ENCODE assay signal across 16 cellular contexts in genomic region chr17:45907720-45908395, GRCh38. TPM values are rescaled to one million over a fixed set of nuclear protein-coding genes. Genes with fewer than 3 reads are reported as not detected.
A peak's percentile ranks its signal among the peaks of the same experiment; 100 is the strongest.
DNase-seq lines count a peak whose midpoint lies in the region; ATAC-seq and TF ChIP-seq lines count a peak whose summit lies in the region.
"Had no signal": no experiment of that assay in that cellular context is flagged by ENCODE, and none has a peak within 500 bp of the region (broad histone marks: within the 10 kb centered on the region; RNA-seq: fewer than 3 reads in every experiment).

No MANE protein-coding gene starts in this region.

- peaks cover 8% of the 10 kb centered on the region for H3K4me1 Mint-ChIP-seq in activated naive CD8-positive, alpha-beta T cell treated with anti-CD3 and anti-CD28 coated beads, Interleukin-2, amount 10 ng/mL, durations not matched to agents 7 days and 5 days
- peaks cover 23% of the 10 kb centered on the region for H3K4me1 Mint-ChIP-seq in activated naive CD8-positive, alpha-beta T cell treated with anti-CD3 and anti-CD28 coated beads, Interleukin-2, amount 50 U/mL, for 24 hours

- H3K4me3 Mint-ChIP-seq in activated naive CD8-positive, alpha-beta T cell treated with anti-CD3 and anti-CD28 coated beads, Interleukin-2, amount 10 ng/mL, durations not matched to agents 7 days and 5 days = peak overlapping the region; percentile 12
- H3K4me3 Mint-ChIP-seq in activated naive CD8-positive, alpha-beta T cell treated with anti-CD3 and anti-CD28 coated beads, Interleukin-2, amount 50 U/mL, for 24 hours = no peak overlapping the region
- H3K4me3 Mint-ChIP-seq: activated CD4-positive, alpha-beta T cell treated with anti-CD3 and anti-CD28 coated beads, Interleukin-2, amount 10 ng/mL, durations not matched to agents 7 days and 5 days had no signal

- peaks cover 16% of the 10 kb centered on the region for H3K27me3 Mint-ChIP-seq in activated naive CD8-positive, alpha-beta T cell treated with anti-CD3 and anti-CD28 coated beads, Interleukin-2, amount 10 ng/mL, durations not matched to agents 7 days and 5 days
- H3K27me3 Mint-ChIP-seq in activated naive CD8-positive, alpha-beta T cell treated with anti-CD3 and anti-CD28 coated beads, Interleukin-2, amount 50 U/mL, for 24 hours = peaks cover 34% of the 10 kb centered on the region

- H3K27ac Mint-ChIP-seq in activated naive CD8-positive, alpha-beta T cell treated with anti-CD3 and anti-CD28 coated beads, Interleukin-2, amount 10 ng/mL, durations not matched to agents 7 days and 5 days = no peak overlapping the region
- H3K27ac Mint-ChIP-seq in activated naive CD8-positive, alpha-beta T cell treated with anti-CD3 and anti-CD28 coated beads, Interleukin-2, amount 50 U/mL, for 24 hours = no peak overlapping the region
- H3K27ac Mint-ChIP-seq: activated CD4-positive, alpha-beta T cell treated with anti-CD3 and anti-CD28 coated beads, Interleukin-2, amount 10 ng/mL, durations not matched to agents 7 days and 5 days had no signal

- no peak for ATAC-seq in activated naive CD8-positive, alpha-beta T cell treated with anti-CD3 and anti-CD28 coated beads, Interleukin-2, amount 10 ng/mL, durations not matched to agents 7 days and 5 days (ENCODE audit: low read depth)
- no peak for ATAC-seq in activated naive CD8-positive, alpha-beta T cell treated with anti-CD3 and anti-CD28 coated beads, Interleukin-2, amount 50 U/mL, for 24 hours
- ATAC-seq in GM18909 (IDR thresholded peaks at IDR 0.05; ENCODE audit: poor library complexity, unreplicated experiment) (no peak), GM21576 (IDR thresholded peaks at IDR 0.05; ENCODE audit: unreplicated experiment) (no peak)
- ATAC-seq: SK-N-SH treated with all-trans-retinoic acid at 6 μM for 48 hours had no signal

- peak overlapping the region in 4 of 59 donors; percentile 0 to 12 (median 5) for H3K4me3 ChIP-seq in dorsolateral prefrontal cortex
- H3K4me3 ChIP-seq: adrenal gland had no signal

- no peaks in the 10 kb centered on the region for H3K9me3 Mint-ChIP-seq in activated naive CD8-positive, alpha-beta T cell treated with anti-CD3 and anti-CD28 coated beads, Interleukin-2, amount 10 ng/mL, durations not matched to agents 7 days and 5 days
- H3K9me3 Mint-ChIP-seq in activated naive CD8-positive, alpha-beta T cell treated with anti-CD3 and anti-CD28 coated beads, Interleukin-2, amount 50 U/mL, for 24 hours = peaks cover 5% of the 10 kb centered on the region
- H3K9me3 Mint-ChIP-seq: activated CD4-positive, alpha-beta T cell treated with anti-CD3 and anti-CD28 coated beads, Interleukin-2, amount 10 ng/mL, durations not matched to agents 7 days and 5 days had no signal

- intact Hi-C loops in dorsolateral prefrontal cortex (cut with DNase I) = no loop called here

- H3K27me3 ChIP-seq in dorsolateral prefrontal cortex = no peaks in the 10 kb centered on the region
- H3K27me3 ChIP-seq: adrenal gland had no signal

- H3K27ac ChIP-seq in dorsolateral prefrontal cortex = peak overlapping the region in 52 of 59 donors; percentile 2 to 91 (median 65)
- H3K27ac ChIP-seq: adrenal gland had no signal

- DNase-seq in activated naive CD8-positive, alpha-beta T cell treated with anti-CD3 and anti-CD28 coated beads, Interleukin-2, amount 10 ng/mL, durations not matched to agents 7 days and 5 days = no peak
- no peak for DNase-seq in activated naive CD8-positive, alpha-beta T cell treated with anti-CD3 and anti-CD28 coated beads, Interleukin-2, amount 50 U/mL, for 24 hours
- DNase-seq in NCI-H2171 (lab: John Stamatoyannopoulos, UW) (peak; percentile 71), dorsolateral prefrontal cortex (peak in 4 of 10 donors; percentile 53 to 75 (median 65)), SKM-1 treated with dmso at 0.1 percent for 144 hours (lab: John Stamatoyannopoulos, UW; ENCODE audit: unreplicated experiment) (no peak), HCEC 1CT (no peak)
- DNase-seq: activated CD4-positive, alpha-beta T cell treated with anti-CD3 and anti-CD28 coated beads, Interleukin-2, amount 10 ng/mL, durations not matched to agents 7 days and 5 days; activated T-cell treated with anti-CD3 and anti-CD28 coated beads, Interleukin-2, amount 50 U/mL, for 4 hours; adrenal gland; COR-L47; effector memory CD4-positive, alpha-beta T cell; mesendoderm; retina had no signal

- H3K36me3 Mint-ChIP-seq in activated naive CD8-positive, alpha-beta T cell treated with anti-CD3 and anti-CD28 coated beads, Interleukin-2, amount 10 ng/mL, durations not matched to agents 7 days and 5 days = peaks cover 2% of the 10 kb centered on the region
- peaks cover 3% of the 10 kb centered on the region for H3K36me3 Mint-ChIP-seq in activated naive CD8-positive, alpha-beta T cell treated with anti-CD3 and anti-CD28 coated beads, Interleukin-2, amount 50 U/mL, for 24 hours (ENCODE audit: low read depth)

- POLR2A ChIA-PET in activated naive CD8-positive, alpha-beta T cell treated with anti-CD3 and anti-CD28 coated beads, Interleukin-2, amount 10 ng/mL, durations not matched to agents 7 days and 5 days (lab: Charles Lee) = interaction anchor here (0.5 kb wide), 1 partner anchor 380 kb away, joined by 3 read pairs; no protein-coding TSS in a partner anchor

- TF ChIP-seq CTCF in dorsolateral prefrontal cortex (IDR thresholded peaks at IDR 0.05 in 54 of 56, conservative IDR thresholded peaks at IDR 0.05 in 2 of 56; ENCODE audit: low read depth in 1 of 56, partially characterized antibody in 56 of 56) = no peak

RNA-seq across cellular contexts. Expression of gene MAPT, which starts 13.5 kb away (rescaled TPM):
- total RNA-seq in activated naive CD8-positive, alpha-beta T cell treated with anti-CD3 and anti-CD28 coated beads, Interleukin-2, amount 10 ng/mL, durations not matched to agents 7 days and 5 days = under 1 TPM; 0.69 to 0.74 TPM
- 100 to 1,000 TPM; 323 to 524 (median 437) TPM for total RNA-seq in dorsolateral prefrontal cortex

Comparison
In these comparisons a context has a peak if more than half of its experiments do, and no peak if none do; other contexts are left out.
1. RNA of gene MAPT, which starts 13.5 kb away (total RNA-seq): 323 to 524 TPM in dorsolateral prefrontal cortex; 0.69 to 0.74 TPM in activated naive CD8-positive, alpha-beta T cell treated with anti-CD3 and anti-CD28 coated beads, Interleukin-2, amount 10 ng/mL, durations not matched to agents 7 days and 5 days; every median in the first group is over 100 times any median in the second.